Comparison of ENCODE assay signal across 8 cellular contexts in the genomic region with DNA sequence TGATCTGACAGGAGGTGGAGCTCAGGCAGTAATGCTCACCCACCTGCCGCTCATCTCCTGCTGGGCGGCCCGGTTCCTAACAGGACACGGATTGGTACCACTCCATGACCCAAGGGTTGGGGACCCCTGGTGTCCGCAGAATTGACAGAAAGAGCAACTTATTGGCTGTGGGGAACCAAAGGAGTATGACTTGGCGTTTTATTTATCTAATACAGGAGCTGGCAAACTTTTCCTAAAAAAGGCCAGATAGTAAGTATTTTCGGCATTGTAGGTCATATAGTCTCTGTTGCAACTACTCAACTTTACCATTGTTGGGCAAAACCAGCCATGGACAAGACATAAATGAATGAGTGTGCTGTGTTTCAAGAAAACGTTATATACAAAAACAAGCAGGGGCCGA.
"Had no signal": no experiment of that assay in that cellular context is flagged by ENCODE, and none has a peak within 500 bp of the region (broad histone marks: within the 10 kb centered on the region; RNA-seq: fewer than 3 reads in every experiment).

No MANE protein-coding gene starts in this region.

- H2AFZ ChIP-seq: GM23248 had no signal

- H3K27ac ChIP-seq: GM23248, HL-60 had no signal

- ATAC-seq: HCT116 had no signal

- H3K27ac Mint-ChIP-seq: HFFc6 had no signal

- H3K4me3 ChIP-seq: GM23248, HAP-1 had no signal

- H3K4me3 Mint-ChIP-seq: HFFc6 had no signal

- H3K36me3 ChIP-seq: HAP-1 had no signal

- DNase-seq: GM23248, GOT3, H7, HFFc6, KBM-7 had no signal

- H3K9me3 Mint-ChIP-seq: HFFc6 had no signal

- H3K9ac ChIP-seq: GM23248 had no signal

- H3K9me3 ChIP-seq: HAP-1 had no signal
